Comparison of ENCODE assay signal across 15 cellular contexts in genomic region chr3:76826915-76827314, GRCh38.
"Had no signal": no experiment of that assay in that cellular context is flagged by ENCODE, and none has a peak within 500 bp of the region (broad histone marks: within the 10 kb centered on the region; RNA-seq: fewer than 3 reads in every experiment).

No MANE protein-coding gene starts in this region.

- H3K27me3 ChIP-seq: adrenal gland, esophagus squamous epithelium, spleen, suprapubic skin, upper lobe of left lung had no signal

- H3K4me3 ChIP-seq: adrenal gland, esophagus squamous epithelium, psoas muscle, spleen, suprapubic skin, upper lobe of left lung had no signal

- H3K9me3 ChIP-seq: adrenal gland, esophagus squamous epithelium, psoas muscle, suprapubic skin, upper lobe of left lung had no signal

- DNase-seq: activated CD4-positive, alpha-beta T cell treated with anti-CD3 and anti-CD28 coated beads, Interleukin-2, amount 50 U/mL, for 1 hour; activated CD4-positive, CD25-positive, alpha-beta regulatory T cell; activated naive CD4-positive, alpha-beta T cell treated with anti-CD3 and anti-CD28 coated beads, Interleukin-2, amount 50 U/mL, for 16 hours; adrenal gland; esophagus squamous epithelium; foreskin fibroblast; psoas muscle; spleen; stimulated activated CD4-positive, alpha-beta T cell treated with anti-CD3 and anti-CD28 coated beads, Interleukin-1b, Interleukin-23, amount 100 ng/mL, for 48 hours; stimulated activated naive CD4-positive, alpha-beta T cell; upper lobe of left lung had no signal

- H3K27ac ChIP-seq: adrenal gland, psoas muscle, spleen, suprapubic skin, upper lobe of left lung had no signal

- H3K36me3 ChIP-seq: adrenal gland, esophagus squamous epithelium, spleen, suprapubic skin, upper lobe of left lung had no signal

- ATAC-seq: left lobe of liver; natural killer cell treated with Interleukin-12 subunit alpha and Interleukin-12 subunit beta and Interleukin-15 and Interleukin-18, amount 100 ng/mL, for 72 hours; psoas muscle; sciatic nerve had no signal

- H3K4me1 ChIP-seq: adrenal gland, psoas muscle, spleen, suprapubic skin, upper lobe of left lung had no signal
